Comparison of ENCODE assay signal across 24 cellular contexts in genomic region chr6:124298682-124299081, GRCh38.
"Had no signal": no experiment of that assay in that cellular context is flagged by ENCODE, and none has a peak within 500 bp of the region (broad histone marks: within the 10 kb centered on the region; RNA-seq: fewer than 3 reads in every experiment).

No MANE protein-coding gene starts in this region.

- H3K4me3 ChIP-seq: ascending aorta, breast epithelium, left ventricle myocardium inferior, psoas muscle, sigmoid colon, thoracic aorta, upper lobe of right lung had no signal

- H3K36me3 ChIP-seq: ascending aorta, breast epithelium, left ventricle myocardium inferior, sigmoid colon, thoracic aorta, upper lobe of right lung had no signal

- H3K27ac Mint-ChIP-seq: activated CD8-positive, alpha-beta memory T cell treated with anti-CD3 and anti-CD28 coated beads, Interleukin-2, amount 10 ng/mL, durations not matched to agents 7 days and 5 days; activated naive CD4-positive, alpha-beta T cell treated with anti-CD3 and anti-CD28 coated beads for 36 hours; activated naive CD8-positive, alpha-beta T cell treated with anti-CD3 and anti-CD28 coated beads, Interleukin-2, amount 50 U/mL, for 24 hours; activated T-helper 2 cell treated with anti-CD3 and anti-CD28 coated beads, Interferon-gamma antibody, Interleukin-2, Interleukin-4, amounts not matched to agents 10 μg/mL and 5 μg/mL and 100 μg/mL, durations not matched to agents 14 hours and 24 hours and 36 hours; dendritic cell treated with granulocyte-macrophage colony-stimulating factor and Interleukin-4, amounts not matched to agents 40 ng/mL and 50 ng/mL, for 4 days; memory B cell; natural killer cell had no signal

- H3K27me3 Mint-ChIP-seq: activated CD8-positive, alpha-beta memory T cell treated with anti-CD3 and anti-CD28 coated beads, Interleukin-2, amount 10 ng/mL, durations not matched to agents 7 days and 5 days; activated naive CD8-positive, alpha-beta T cell treated with anti-CD3 and anti-CD28 coated beads, Interleukin-2, amount 50 U/mL, for 24 hours; dendritic cell treated with granulocyte-macrophage colony-stimulating factor and Interleukin-4, amounts not matched to agents 40 ng/mL and 50 ng/mL, for 4 days; memory B cell had no signal

- H3K4me1 Mint-ChIP-seq: activated CD8-positive, alpha-beta memory T cell treated with anti-CD3 and anti-CD28 coated beads, Interleukin-2, amount 10 ng/mL, durations not matched to agents 7 days and 5 days; activated naive CD8-positive, alpha-beta T cell treated with anti-CD3 and anti-CD28 coated beads, Interleukin-2, amount 50 U/mL, for 24 hours; memory B cell; natural killer cell had no signal

- H3K27me3 ChIP-seq: ascending aorta, breast epithelium, sigmoid colon, upper lobe of right lung had no signal

- H3K9me3 Mint-ChIP-seq: activated naive CD4-positive, alpha-beta T cell treated with anti-CD3 and anti-CD28 coated beads for 36 hours; activated naive CD8-positive, alpha-beta T cell treated with anti-CD3 and anti-CD28 coated beads, Interleukin-2, amount 50 U/mL, for 24 hours; activated T-helper 2 cell treated with anti-CD3 and anti-CD28 coated beads, Interferon-gamma antibody, Interleukin-2, Interleukin-4, amounts not matched to agents 10 μg/mL and 5 μg/mL and 100 μg/mL, durations not matched to agents 14 hours and 24 hours and 36 hours had no signal

- DNase-seq: activated CD4-positive, alpha-beta T cell treated with anti-CD3 and anti-CD28 coated beads for 1 hour; activated CD4-positive, alpha-beta T cell treated with anti-CD3 and anti-CD28 coated beads, Interleukin-2, amount 50 U/mL, for 48 hours; activated CD8-positive, alpha-beta memory T cell treated with anti-CD3 and anti-CD28 coated beads, Interleukin-2, amount 10 ng/mL, durations not matched to agents 7 days and 5 days; activated naive CD4-positive, alpha-beta T cell treated with anti-CD3 and anti-CD28 coated beads for 36 hours; activated naive CD8-positive, alpha-beta T cell treated with anti-CD3 and anti-CD28 coated beads, Interleukin-2, amount 50 U/mL, for 24 hours; activated T-cell treated with anti-CD3 and anti-CD28 coated beads, Interleukin-2, amount 50 U/mL, for 1 hour; cerebellar nuclear complex; effector memory CD4-positive, alpha-beta T cell; foreskin fibroblast; hypothalamus; left ventricle myocardium inferior; natural killer cell; nucleus accumbens; psoas muscle; sigmoid colon; stimulated activated CD4-positive, alpha-beta T cell treated with anti-CD3 and anti-CD28 coated beads, Interleukin-12 subunit alpha, Interleukin-12 subunit beta, amount 100 ng/mL, for 4 hours; stimulated activated CD4-positive, alpha-beta T cell treated with anti-CD3 and anti-CD28 coated beads, Interleukin-2, amount 100 ng/mL, for 24 hours; upper lobe of right lung had no signal

- H3K4me3 Mint-ChIP-seq: activated CD8-positive, alpha-beta memory T cell treated with anti-CD3 and anti-CD28 coated beads, Interleukin-2, amount 10 ng/mL, durations not matched to agents 7 days and 5 days; activated naive CD4-positive, alpha-beta T cell treated with anti-CD3 and anti-CD28 coated beads for 36 hours; activated naive CD8-positive, alpha-beta T cell treated with anti-CD3 and anti-CD28 coated beads, Interleukin-2, amount 50 U/mL, for 24 hours; dendritic cell treated with granulocyte-macrophage colony-stimulating factor and Interleukin-4, amounts not matched to agents 40 ng/mL and 50 ng/mL, for 4 days; memory B cell; natural killer cell had no signal

- ATAC-seq: activated CD8-positive, alpha-beta memory T cell treated with anti-CD3 and anti-CD28 coated beads, Interleukin-2, amount 10 ng/mL, durations not matched to agents 7 days and 5 days; activated naive CD8-positive, alpha-beta T cell treated with anti-CD3 and anti-CD28 coated beads, Interleukin-2, amount 50 U/mL, for 24 hours; natural killer cell; psoas muscle; upper lobe of right lung had no signal

- H3K36me3 Mint-ChIP-seq: activated CD8-positive, alpha-beta memory T cell treated with anti-CD3 and anti-CD28 coated beads, Interleukin-2, amount 10 ng/mL, durations not matched to agents 7 days and 5 days; memory B cell; natural killer cell had no signal

- H3K27ac ChIP-seq: ascending aorta, breast epithelium, left ventricle myocardium inferior, psoas muscle, sigmoid colon, thoracic aorta, upper lobe of right lung had no signal

- H3K9me3 ChIP-seq: ascending aorta, breast epithelium, left ventricle myocardium inferior, psoas muscle, sigmoid colon, thoracic aorta, upper lobe of right lung had no signal

- H3K4me1 ChIP-seq: ascending aorta, breast epithelium, left ventricle myocardium inferior, psoas muscle, sigmoid colon, upper lobe of right lung had no signal
